Comparison of ENCODE assay signal across 21 cellular contexts in genomic region chr19:17455711-17456123, GRCh38. TPM values are rescaled to one million over a fixed set of nuclear protein-coding genes. Genes with fewer than 3 reads are reported as not detected.
A peak's percentile ranks its signal among the peaks of the same experiment; 100 is the strongest.
DNase-seq lines count a peak whose midpoint lies in the region; ATAC-seq and TF ChIP-seq lines count a peak whose summit lies in the region.
"Had no signal": no experiment of that assay in that cellular context is flagged by ENCODE, and none has a peak within 500 bp of the region (broad histone marks: within the 10 kb centered on the region; RNA-seq: fewer than 3 reads in every experiment).

No MANE protein-coding gene starts in this region.

- TF ChIP-seq CTCF in body of pancreas (IDR thresholded peaks at IDR 0.05), result no peak
- TF ChIP-seq CTCF in nephron progenitor cell (IDR thresholded peaks at IDR 0.05), result no peak

- ATAC-seq in body of pancreas (peak; percentile 15), GM21360 (IDR thresholded peaks at IDR 0.05; ENCODE audit: unreplicated experiment) (no peak)

- intact Hi-C loops in body of pancreas (cut with DNase I), result no loop called here

- no peak overlapping the region for H3K4me3 Mint-ChIP-seq in nephron progenitor cell
- H3K4me3 Mint-ChIP-seq: activated CD4-positive, alpha-beta T cell treated with anti-CD3 and anti-CD28 coated beads, Interleukin-2, amount 10 ng/mL, durations not matched to agents 24 days and 14 days; activated naive CD4-positive, alpha-beta T cell treated with anti-CD3 and anti-CD28 coated beads for 36 hours; dendritic cell treated with granulocyte-macrophage colony-stimulating factor and Interleukin-4, amounts not matched to agents 40 ng/mL and 50 ng/mL, for 4 days had no signal

- DNase-seq in COLO668 (lab: John Stamatoyannopoulos, UW; ENCODE audit: unreplicated experiment), result peak; percentile 6
- DNase-seq in body of pancreas, result peak in 1 of 4 donors; percentile 33
- DNase-seq in nephron progenitor cell, result peak; percentile 37
- DNase-seq in NCI-H2029 treated with DMSO at 0.1 percent for 48 hours (lab: John Stamatoyannopoulos, UW), result no peak
- no peak for DNase-seq in COR-L47 (lab: John Stamatoyannopoulos, UW)
- DNase-seq: activated CD4-positive, alpha-beta T cell treated with anti-CD3 and anti-CD28 coated beads, Interleukin-2, amount 10 ng/mL, durations not matched to agents 24 days and 14 days; activated naive CD4-positive, alpha-beta T cell treated with anti-CD3 and anti-CD28 coated beads for 36 hours; activated T-cell treated with anti-CD3 and anti-CD28 coated beads for 4 hours; brain microvascular endothelial cell; DMS153; erythroblast; NCI-H1105; NCI-H226; SJCRH30; stimulated activated CD4-positive, alpha-beta T cell treated with anti-CD3 and anti-CD28 coated beads, Interleukin-1b, Interleukin-23, amount 100 ng/mL, for 48 hours; T1000 had no signal

- peaks cover 37% of the 10 kb centered on the region for H3K27me3 ChIP-seq in HUES48 (ENCODE audit: control insufficient read depth, insufficient read depth, low read length)
- peaks cover 0 to 25% of the 10 kb centered on the region in 2 donors for H3K27me3 ChIP-seq in body of pancreas

- no peak overlapping the region for H3K27ac Mint-ChIP-seq in nephron progenitor cell
- H3K27ac Mint-ChIP-seq: activated CD4-positive, alpha-beta T cell treated with anti-CD3 and anti-CD28 coated beads, Interleukin-2, amount 10 ng/mL, durations not matched to agents 24 days and 14 days; activated naive CD4-positive, alpha-beta T cell treated with anti-CD3 and anti-CD28 coated beads for 36 hours; dendritic cell treated with granulocyte-macrophage colony-stimulating factor and Interleukin-4, amounts not matched to agents 40 ng/mL and 50 ng/mL, for 4 days had no signal

- TF ChIP-seq POLR2A in body of pancreas (IDR thresholded peaks at IDR 0.05), result no peak

- no peaks in the 10 kb centered on the region for H3K4me1 ChIP-seq in HUES48 (ENCODE audit: control insufficient read depth, insufficient read depth, low read length)
- peaks cover 10% of the 10 kb centered on the region for H3K4me1 ChIP-seq in body of pancreas

- H3K36me3 Mint-ChIP-seq in nephron progenitor cell (ENCODE audit: low read depth), result no peaks in the 10 kb centered on the region

- H3K9ac ChIP-seq in HUES48 (ENCODE audit: low read depth, low read length), result no peak overlapping the region
- H3K9ac ChIP-seq: BLaER1 had no signal

- H3K27me3 Mint-ChIP-seq in nephron progenitor cell (ENCODE audit: low read depth, poor library complexity), result peaks cover 97% of the 10 kb centered on the region

- H3K9me3 Mint-ChIP-seq in nephron progenitor cell, result peaks cover 4% of the 10 kb centered on the region
- H3K9me3 Mint-ChIP-seq: activated CD4-positive, alpha-beta T cell treated with anti-CD3 and anti-CD28 coated beads, Interleukin-2, amount 10 ng/mL, durations not matched to agents 24 days and 14 days; activated naive CD4-positive, alpha-beta T cell treated with anti-CD3 and anti-CD28 coated beads for 36 hours; dendritic cell treated with granulocyte-macrophage colony-stimulating factor and Interleukin-4, amounts not matched to agents 40 ng/mL and 50 ng/mL, for 4 days had no signal

- WGBS in body of pancreas, 2 donors, result 8 to 12% methylated on average over 6 to 33 of the region's 35 CpGs

- H3K27ac ChIP-seq in HUES48 (ENCODE audit: low read depth, low read length), result no peak overlapping the region
- H3K27ac ChIP-seq in body of pancreas, result no peak overlapping the region
- H3K27ac ChIP-seq: BLaER1, brain microvascular endothelial cell, SJCRH30 had no signal

- peaks cover 15% of the 10 kb centered on the region for H3K4me1 Mint-ChIP-seq in nephron progenitor cell

- peak overlapping the region; percentile 35; the same call in 1 of the 2 replicates for H3K4me3 ChIP-seq in HUES48 (ENCODE audit: low read depth, low read length)
- no peak overlapping the region for H3K4me3 ChIP-seq in body of pancreas
- H3K4me3 ChIP-seq: BLaER1, SJCRH30 had no signal

- H3K36me3 ChIP-seq in HUES48 (ENCODE audit: control insufficient read depth, insufficient read depth, low read length) (no peaks in the 10 kb centered on the region), body of pancreas (replicated peaks in 1 of 2; ENCODE audit: insufficient read depth in 1 of 2, low read depth in 2 of 2) (no peaks in the 10 kb centered on the region)
- H3K36me3 ChIP-seq: BLaER1, brain microvascular endothelial cell, SJCRH30 had no signal

- H3K9me3 ChIP-seq in HUES48 (ENCODE audit: control insufficient read depth, insufficient read depth, low read length), result no peaks in the 10 kb centered on the region
- no peaks in the 10 kb centered on the region for H3K9me3 ChIP-seq in body of pancreas
- H3K9me3 ChIP-seq: BLaER1, SJCRH30 had no signal

RNA-seq across cellular contexts. Expression of gene NXNL1, which starts 5.0 kb away (rescaled TPM):
- total RNA-seq in body of pancreas, result not detected
- total RNA-seq: activated CD4-positive, alpha-beta T cell treated with anti-CD3 and anti-CD28 coated beads, Interleukin-2, amount 10 ng/mL, durations not matched to agents 24 days and 14 days; activated naive CD4-positive, alpha-beta T cell treated with anti-CD3 and anti-CD28 coated beads for 36 hours; SJCRH30; temporal lobe had no signal

RNA-seq across cellular contexts. Expression of gene TMEM221, which starts 7.2 kb away (rescaled TPM):
- under 1 TPM in 1 of 2 donors, not detected in 1; 0.52 TPM for total RNA-seq in body of pancreas
- total RNA-seq: activated CD4-positive, alpha-beta T cell treated with anti-CD3 and anti-CD28 coated beads, Interleukin-2, amount 10 ng/mL, durations not matched to agents 24 days and 14 days; activated naive CD4-positive, alpha-beta T cell treated with anti-CD3 and anti-CD28 coated beads for 36 hours had no signal

RNA-seq across cellular contexts. Expression of gene SLC27A1, which starts 14.6 kb away (rescaled TPM):
- total RNA-seq in body of pancreas, result 10 to 100 TPM; 21.1 to 25.7 TPM

RNA-seq across cellular contexts. Expression of gene MVB12A, which starts 35.9 kb away (rescaled TPM):
- total RNA-seq in body of pancreas, result 10 to 100 TPM; 33.3 to 34.8 TPM

RNA-seq across cellular contexts. Expression of gene BST2, which starts 50.3 kb away (rescaled TPM):
- 10 to 100 TPM; 34.3 to 43.6 TPM for total RNA-seq in body of pancreas

Comparison
In these comparisons a context has a peak if more than half of its experiments do, and no peak if none do; other contexts are left out.
1. DNase-seq: peak in COLO668 (single experiment) and nephron progenitor cell (single experiment); none in NCI-H2029 treated with DMSO at 0.1 percent for 48 hours (single experiment) and COR-L47 (single experiment).